ENCODE assay signal across 1 cellular context in genomic region chr1:43979528-43980254, GRCh38.
TF ChIP-seq lines count a peak whose summit lies in the region.

No MANE protein-coding gene starts in this region.

TF ChIP-seq in K562, 482 proteins besides CTCF, POLR2A, EP300 and RAD21 (continued from another document):
- TF ChIP-seq ZBTB2 (IDR thresholded peaks at IDR 0.05) (peak; percentile 62), ERF (CRISPR knock-in tag; IDR thresholded peaks at IDR 0.05) (no peak), SAP30 (IDR thresholded peaks at IDR 0.05; ENCODE audit: borderline replicate concordance, insufficient read depth, low read depth, low read length, poor library complexity, severe bottlenecking) (peak; percentile 90)
